ENCODE assay signal across 14 cellular contexts in genomic region chr19:39349326-39349725, GRCh38.
"Had no signal": no experiment of that assay in that cellular context is flagged by ENCODE, and none has a peak within 500 bp of the region (broad histone marks: within the 10 kb centered on the region; RNA-seq: fewer than 3 reads in every experiment).

No MANE protein-coding gene starts in this region.

- DNase-seq: activated CD4-positive, CD25-positive, alpha-beta regulatory T cell; activated naive CD4-positive, alpha-beta T cell treated with Interleukin-2 at 50 U/mL for 16 hours; caudate nucleus; erythroblast; lower lobe of right lung; occipital lobe; sigmoid colon; SK-N-SH; stimulated activated CD4-positive, alpha-beta T cell treated with anti-CD3 and anti-CD28 coated beads, Interleukin-2, amount 100 ng/mL, for 24 hours; stimulated activated naive CD4-positive, alpha-beta T cell treated with Interleukin-2 at 50 U/mL for 16 hours; uterus had no signal

- H3K27ac ChIP-seq: coronary artery, lower lobe of right lung, sigmoid colon, uterus had no signal

- H3K9me3 ChIP-seq: lower lobe of right lung, sigmoid colon, SK-N-SH, uterus had no signal

- H3K36me3 ChIP-seq: uterus had no signal

- H3K27ac Mint-ChIP-seq: nephron had no signal

- H3K4me3 ChIP-seq: coronary artery, lower lobe of right lung, sigmoid colon, uterus had no signal

- H3K27me3 ChIP-seq: sigmoid colon, uterus had no signal

- H3K4me3 Mint-ChIP-seq: activated T-helper 1 cell treated with anti-CD3 and anti-CD28 coated beads, Interleukin-12 subunit alpha, Interleukin-12 subunit beta, Interleukin-2, Interleukin-4 antibody, amounts not matched to agents 30 ng/mL and 10 ng/mL and 1 ng/mL, durations not matched to agents 14 hours and 24 hours and 36 hours; nephron had no signal

- H3K9me3 Mint-ChIP-seq: activated T-helper 1 cell treated with anti-CD3 and anti-CD28 coated beads, Interleukin-12 subunit alpha, Interleukin-12 subunit beta, Interleukin-2, Interleukin-4 antibody, amounts not matched to agents 30 ng/mL and 10 ng/mL and 1 ng/mL, durations not matched to agents 14 hours and 24 hours and 36 hours; nephron had no signal
